In the genomic region with DNA sequence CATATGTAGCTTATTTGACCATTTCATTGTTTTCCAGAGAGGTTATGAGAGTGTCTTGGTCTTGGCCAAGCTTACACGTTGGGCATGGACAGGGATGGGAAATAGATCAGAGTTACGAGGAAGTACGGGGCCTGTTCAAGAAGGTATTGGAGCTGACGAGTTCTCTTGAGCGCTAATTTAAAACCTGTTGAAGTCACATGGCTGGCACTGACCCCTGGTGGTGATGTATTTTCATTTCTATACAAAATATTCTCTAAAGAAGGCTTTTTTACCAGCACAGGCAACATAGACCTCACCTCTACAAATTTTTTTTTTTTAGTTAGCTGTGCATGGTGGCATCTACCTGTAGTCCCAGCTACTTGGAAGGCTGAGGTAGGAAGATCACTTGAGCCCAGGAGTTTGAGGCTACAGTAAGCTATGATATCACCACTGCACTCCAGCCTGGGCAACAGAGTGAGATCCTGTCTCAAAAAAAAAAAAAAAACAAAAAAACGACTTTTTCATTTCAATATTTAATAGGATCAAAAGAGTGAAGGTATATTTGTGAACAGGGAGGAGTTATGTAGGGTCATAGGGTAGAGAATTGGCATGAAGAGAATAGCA, we compare ENCODE assay signal across 9 cellular contexts. TPM values are rescaled to one million over a fixed set of nuclear protein-coding genes. Genes with fewer than 3 reads are reported as not detected.
DNase-seq lines count a peak whose midpoint lies in the region; ATAC-seq and TF ChIP-seq lines count a peak whose summit lies in the region.
"Had no signal": no experiment of that assay in that cellular context is flagged by ENCODE, and none has a peak within 500 bp of the region (broad histone marks: within the 10 kb centered on the region; RNA-seq: fewer than 3 reads in every experiment).

No MANE protein-coding gene starts in this region.

- no peak overlapping the region for H3K14ac ChIP-seq in mesenchymal stem cell (ENCODE audit: low read length in 2 of 2)

- H3K9me3 ChIP-seq in mesenchymal stem cell (ENCODE audit: control insufficient read depth, low read length) (no peaks in the 10 kb centered on the region), stomach (no peaks in the 10 kb centered on the region)

- H3K18ac ChIP-seq in mesenchymal stem cell (ENCODE audit: low read depth in 1 of 2, low read length in 2 of 2) = no peak overlapping the region

- H2BK15ac ChIP-seq in mesenchymal stem cell (ENCODE audit: low read depth, poor library complexity, severe bottlenecking) = no peak overlapping the region

- peaks cover 64 to 88% of the 10 kb centered on the region in 2 donors for H3K36me3 Mint-ChIP-seq in CD14-positive monocyte
- H3K36me3 Mint-ChIP-seq in activated CD4-positive, alpha-beta T cell treated with anti-CD3 and anti-CD28 coated beads, Interleukin-2, amount 10 ng/mL, durations not matched to agents 24 days and 14 days (ENCODE audit: low read depth) = peaks cover 55% of the 10 kb centered on the region

- H3K4me3 ChIP-seq in dorsolateral prefrontal cortex (no peak overlapping the region), mesenchymal stem cell (ENCODE audit: insufficient read depth in 1 of 2, low read depth in 1 of 2, low read length in 2 of 2) (no peak overlapping the region), stomach (no peak overlapping the region)
- H3K4me3 ChIP-seq: skin epidermis had no signal

- H3K4me1 ChIP-seq in mesenchymal stem cell (ENCODE audit: control insufficient read depth, insufficient read depth, low read depth, low read length) (peaks cover 1% of the 10 kb centered on the region), stomach (peaks cover 0 to 32% (median 15%) of the 10 kb centered on the region in 4 donors)

- TF ChIP-seq EP300 in stomach (IDR thresholded peaks at IDR 0.05) = no peak

- no peak overlapping the region for H2BK12ac ChIP-seq in mesenchymal stem cell (ENCODE audit: low read length in 2 of 2)

- H2AFZ ChIP-seq in mesenchymal stem cell (ENCODE audit: low read depth, low read length) = no peak overlapping the region

- ATAC-seq in GM19397 (IDR thresholded peaks at IDR 0.05; ENCODE audit: unreplicated experiment) = peak; percentile 61
- no peak for ATAC-seq in GM19023 (IDR thresholded peaks at IDR 0.05; ENCODE audit: unreplicated experiment)

- intact Hi-C loops in CD14-positive monocyte (cut with micrococcal nuclease) (loop anchor here (2.0 to 5.0 kb wide), 3 partner anchors 164 to 1404 kb away; no protein-coding TSS in a partner anchor), dorsolateral prefrontal cortex (cut with DNase I) (loop anchor here (5.0 kb wide), 2 partner anchors 164 to 169 kb away; no protein-coding TSS in a partner anchor), stomach (cut with DNase I; ENCODE audit: low total_unique reads) (no loop called here)
- intact Hi-C loops in activated CD4-positive, alpha-beta T cell treated with anti-CD3 and anti-CD28 coated beads, Interleukin-2, amount 10 ng/mL, durations not matched to agents 24 days and 14 days (cut with micrococcal nuclease) = loop anchor here (1.0 kb wide), 1 partner anchor 169 kb away; no protein-coding TSS in a partner anchor

- H3K23ac ChIP-seq in mesenchymal stem cell (ENCODE audit: low read length in 2 of 2) = no peak overlapping the region

- H3K4ac ChIP-seq in mesenchymal stem cell (ENCODE audit: low read depth in 1 of 2, low read length in 2 of 2) = no peak overlapping the region

- no peak overlapping the region for H4K91ac ChIP-seq in mesenchymal stem cell (ENCODE audit: low read length)

- H3K4me1 Mint-ChIP-seq in CD14-positive monocyte = peaks cover 8% of the 10 kb centered on the region
- peaks cover 46% of the 10 kb centered on the region for H3K4me1 Mint-ChIP-seq in activated CD4-positive, alpha-beta T cell treated with anti-CD3 and anti-CD28 coated beads, Interleukin-2, amount 10 ng/mL, durations not matched to agents 24 days and 14 days

- no peaks in the 10 kb centered on the region for H3K9me3 Mint-ChIP-seq in CD14-positive monocyte
- H3K9me3 Mint-ChIP-seq in activated CD4-positive, alpha-beta T cell treated with anti-CD3 and anti-CD28 coated beads, Interleukin-2, amount 10 ng/mL, durations not matched to agents 24 days and 14 days = no peaks in the 10 kb centered on the region

- H3K9ac ChIP-seq in mesenchymal stem cell (ENCODE audit: low read length) = peak overlapping the region; percentile 56

- peaks cover 11% of the 10 kb centered on the region for H3K79me1 ChIP-seq in mesenchymal stem cell (replicated peaks; ENCODE audit: low read length, poor library complexity, severe bottlenecking)

- peaks cover 7 to 91% of the 10 kb centered on the region in 2 experiments for H3K36me3 ChIP-seq in mesenchymal stem cell (ENCODE audit: control insufficient read depth in 1 of 2, insufficient read depth in 2 of 2, low read depth in 1 of 2, low read length in 2 of 2)
- H3K36me3 ChIP-seq in stomach = peaks cover 12 to 76% (median 69%) of the 10 kb centered on the region in 4 donors

- H2BK5ac ChIP-seq in mesenchymal stem cell (ENCODE audit: low read depth, low read length, poor library complexity, severe bottlenecking) = no peak overlapping the region

- H2AK5ac ChIP-seq in mesenchymal stem cell (ENCODE audit: low read length, severe bottlenecking) = no peak overlapping the region

- DNase-seq in CD14-positive monocyte (ENCODE audit: low spot score) = no peak
- peak; percentile 26 for DNase-seq in NCI-H146 treated with DMSO at 0.1 percent for 48 hours (lab: John Stamatoyannopoulos, UW; ENCODE audit: unreplicated experiment)
- DNase-seq in activated CD4-positive, alpha-beta T cell treated with anti-CD3 and anti-CD28 coated beads, Interleukin-2, amount 10 ng/mL, durations not matched to agents 24 days and 14 days = peak; percentile 85
- DNase-seq in dorsolateral prefrontal cortex = peak in 2 of 10 donors; percentile 47 to 56
- DNase-seq in mesenchymal stem cell = peak; percentile 71
- DNase-seq in stomach = peak; percentile 60

- 77% methylated on average over 2 of the region's 6 CpGs for WGBS in mesenchymal stem cell
- WGBS in stomach, 5 donors = 21 to 40% (median 23%) methylated on average over 6 of the region's 6 CpGs

- H3K4me2 ChIP-seq in mesenchymal stem cell (ENCODE audit: low read length, poor library complexity, severe bottlenecking) = no peak overlapping the region

- TF ChIP-seq POLR2A in stomach (IDR thresholded peaks at IDR 0.05) = no peak

- peak overlapping the region in 1 of 7 donors; percentile 66 for H3K27ac Mint-ChIP-seq in CD14-positive monocyte
- no peak overlapping the region for H3K27ac Mint-ChIP-seq in activated CD4-positive, alpha-beta T cell treated with anti-CD3 and anti-CD28 coated beads, Interleukin-2, amount 10 ng/mL, durations not matched to agents 24 days and 14 days

- TF ChIP-seq CTCF in CD14-positive monocyte (IDR thresholded peaks at IDR 0.05) = peak; percentile 70
- TF ChIP-seq CTCF in dorsolateral prefrontal cortex (IDR thresholded peaks at IDR 0.05 in 54 of 56, conservative IDR thresholded peaks at IDR 0.05 in 2 of 56; ENCODE audit: low read depth in 1 of 56, partially characterized antibody in 56 of 56) = peak; percentile 41 to 80 (median 64)
- peak in 5 of 7 experiments; percentile 27 to 57 (median 33) for TF ChIP-seq CTCF in stomach (IDR thresholded peaks at IDR 0.05)

- no peaks in the 10 kb centered on the region for H3K27me3 Mint-ChIP-seq in CD14-positive monocyte (ENCODE audit: low read depth in 3 of 3)
- no peaks in the 10 kb centered on the region for H3K27me3 Mint-ChIP-seq in activated CD4-positive, alpha-beta T cell treated with anti-CD3 and anti-CD28 coated beads, Interleukin-2, amount 10 ng/mL, durations not matched to agents 24 days and 14 days

- H3K27ac ChIP-seq in dorsolateral prefrontal cortex (peak overlapping the region in 9 of 59 donors; percentile 3 to 44 (median 14)), mesenchymal stem cell (ENCODE audit: low read length, poor library complexity, severe bottlenecking) (no peak overlapping the region), stomach (peak overlapping the region in 1 of 5 donors; percentile 18)

- no peak overlapping the region for H4K8ac ChIP-seq in mesenchymal stem cell (ENCODE audit: low read length)

- no peak overlapping the region for H2BK120ac ChIP-seq in mesenchymal stem cell (ENCODE audit: low read depth, low read length)

- H3K27me3 ChIP-seq in dorsolateral prefrontal cortex (no peaks in the 10 kb centered on the region), mesenchymal stem cell (ENCODE audit: control insufficient read depth in 1 of 2, insufficient read depth in 1 of 2, low read length in 2 of 2) (no peaks in the 10 kb centered on the region), stomach (no peaks in the 10 kb centered on the region)

- no peak overlapping the region for H3K4me3 Mint-ChIP-seq in CD14-positive monocyte
- no peak overlapping the region for H3K4me3 Mint-ChIP-seq in activated CD4-positive, alpha-beta T cell treated with anti-CD3 and anti-CD28 coated beads, Interleukin-2, amount 10 ng/mL, durations not matched to agents 24 days and 14 days

RNA-seq across cellular contexts. Expression of gene UGP2, which starts 19.6 kb away (rescaled TPM):
- polyA plus RNA-seq in CD14-positive monocyte (10 to 100 TPM; 49.9 to 71.8 TPM), stomach (100 to 1,000 TPM in 1 of 3 donors, 10 to 100 TPM in 2; 58.9 to 135 (median 89.7) TPM)
- total RNA-seq in activated CD4-positive, alpha-beta T cell treated with anti-CD3 and anti-CD28 coated beads, Interleukin-2, amount 10 ng/mL, durations not matched to agents 24 days and 14 days = 66.3 and 66.5 TPM in 2 replicates
- total RNA-seq in dorsolateral prefrontal cortex (100 to 1,000 TPM in 119 of 120 experiments, 10 to 100 TPM in 1; 84.4 to 293 (median 212) TPM), stomach (100 to 1,000 TPM in 2 of 5 donors, 10 to 100 TPM in 3; 38.5 to 122 (median 97.6) TPM)
- polyA plus RNA-seq in mesenchymal stem cell (2013, experiment 1 of 2) = 101 TPM
- 106 TPM for polyA plus RNA-seq in mesenchymal stem cell (2013, experiment 2 of 2)
